ENCODE assay signal across 35 cellular contexts in the genomic region with DNA sequence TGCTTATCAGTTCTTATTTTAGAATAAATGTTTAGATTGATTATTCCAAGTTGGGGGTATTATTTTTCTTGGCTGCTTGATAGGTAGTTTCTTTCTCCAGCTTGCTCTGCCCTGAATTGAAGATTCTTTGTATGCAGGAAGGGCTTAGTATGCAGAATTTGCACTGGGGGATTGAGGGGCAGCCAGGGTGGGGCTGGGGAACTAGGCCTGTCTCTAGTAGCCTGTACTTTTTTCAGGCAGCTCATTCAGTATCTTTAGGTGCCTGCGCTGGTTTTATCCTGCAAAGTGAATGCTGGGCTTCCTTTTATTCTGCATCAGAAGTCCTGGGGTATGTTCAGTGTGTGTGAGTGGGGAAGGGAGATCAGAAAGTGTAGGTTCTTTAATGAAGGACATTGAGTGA.
"Had no signal": no experiment of that assay in that cellular context is flagged by ENCODE, and none has a peak within 500 bp of the region (broad histone marks: within the 10 kb centered on the region; RNA-seq: fewer than 3 reads in every experiment).

No MANE protein-coding gene starts in this region.

- H3K27ac ChIP-seq: cardiac muscle cell, colonic mucosa, PC-9, RWPE1, VCaP had no signal

- H3K4me3 Mint-ChIP-seq: activated CD4-positive, alpha-beta memory T cell treated with anti-CD3 and anti-CD28 coated beads, Interleukin-2, amount 10 ng/mL, durations not matched to agents 7 days and 5 days; activated CD8-positive, alpha-beta memory T cell treated with anti-CD3 and anti-CD28 coated beads, Interleukin-2, amount 10 ng/mL, durations not matched to agents 7 days and 5 days; activated naive CD4-positive, alpha-beta T cell treated with anti-CD3 and anti-CD28 coated beads, Interleukin-2, amount 10 ng/mL, durations not matched to agents 7 days and 5 days; activated naive CD8-positive, alpha-beta T cell; central memory CD8-positive, alpha-beta T cell had no signal

- H3K36me3 ChIP-seq: cardiac muscle cell, colonic mucosa, MG63 had no signal

- ATAC-seq: activated CD8-positive, alpha-beta memory T cell treated with anti-CD3 and anti-CD28 coated beads, Interleukin-2, amount 10 ng/mL, durations not matched to agents 7 days and 5 days had no signal

- H3K27me3 ChIP-seq: cardiac muscle cell, colonic mucosa, MG63 had no signal

- H3K4me2 ChIP-seq: PC-9 had no signal

- H3K9me3 Mint-ChIP-seq: activated naive CD4-positive, alpha-beta T cell treated with anti-CD3 and anti-CD28 coated beads, Interleukin-2, amount 10 ng/mL, durations not matched to agents 7 days and 5 days; central memory CD8-positive, alpha-beta T cell had no signal

- DNase-seq: activated CD4-positive, alpha-beta memory T cell treated with anti-CD3 and anti-CD28 coated beads, Interleukin-2, amount 10 ng/mL, durations not matched to agents 7 days and 5 days; activated CD4-positive, alpha-beta T cell treated with anti-CD3 and anti-CD28 coated beads for 1 hour; activated CD4-positive, alpha-beta T cell treated with anti-CD3 and anti-CD28 coated beads for 48 hours; activated CD4-positive, CD25-positive, alpha-beta regulatory T cell; activated CD8-positive, alpha-beta memory T cell treated with anti-CD3 and anti-CD28 coated beads for 24 hours; activated CD8-positive, alpha-beta memory T cell treated with anti-CD3 and anti-CD28 coated beads, Interleukin-2, amount 10 ng/mL, durations not matched to agents 7 days and 5 days; activated CD8-positive, alpha-beta memory T cell treated with anti-CD3 and anti-CD28 coated beads, Interleukin-2, amount 50 U/mL, for 48 hours; activated effector memory CD4-positive, alpha-beta T cell treated with Interleukin-2 at 50 U/mL for 16 hours; activated naive CD4-positive, alpha-beta T cell treated with anti-CD3 and anti-CD28 coated beads, Interleukin-2, amount 10 ng/mL, durations not matched to agents 7 days and 5 days; activated T-cell treated with anti-CD3 and anti-CD28 coated beads, Interleukin-2, amount 50 U/mL, for 48 hours; amniotic stem cell; aorta; colonic mucosa; MG63; NCI-H1048; NCI-H1436 treated with DMSO at 0.1 percent for 48 hours; NCI-H1694 treated with DMSO at 0.1 percent for 48 hours; NCI-H2029 treated with DMSO at 0.1 percent for 48 hours; NCI-H2107; NCI-H2171; NCI-H510A; NCI-H526; NCI-H748 treated with DMSO at 0.1 percent for 48 hours; NK-92 treated with Interleukin-12 subunit alpha and Interleukin-12 subunit beta, amount 100 ng/mL, for 24 hours; PC-9; Right ventricle myocardium superior; SW 1271; T-helper 1 cell; T-helper 2 cell; T-helper 9 cell had no signal

- H3K4me1 Mint-ChIP-seq: activated CD4-positive, alpha-beta memory T cell treated with anti-CD3 and anti-CD28 coated beads, Interleukin-2, amount 10 ng/mL, durations not matched to agents 7 days and 5 days; activated CD8-positive, alpha-beta memory T cell treated with anti-CD3 and anti-CD28 coated beads, Interleukin-2, amount 10 ng/mL, durations not matched to agents 7 days and 5 days; activated naive CD4-positive, alpha-beta T cell treated with anti-CD3 and anti-CD28 coated beads, Interleukin-2, amount 10 ng/mL, durations not matched to agents 7 days and 5 days had no signal

- H3K27ac Mint-ChIP-seq: activated CD4-positive, alpha-beta memory T cell treated with anti-CD3 and anti-CD28 coated beads, Interleukin-2, amount 10 ng/mL, durations not matched to agents 7 days and 5 days; activated CD8-positive, alpha-beta memory T cell treated with anti-CD3 and anti-CD28 coated beads, Interleukin-2, amount 10 ng/mL, durations not matched to agents 7 days and 5 days; activated naive CD4-positive, alpha-beta T cell treated with anti-CD3 and anti-CD28 coated beads, Interleukin-2, amount 10 ng/mL, durations not matched to agents 7 days and 5 days; activated naive CD8-positive, alpha-beta T cell had no signal

- H3K9me3 ChIP-seq: colonic mucosa had no signal

- H3K4me3 ChIP-seq: cardiac muscle cell, colonic mucosa, MG63, PC-9 had no signal

- H3K36me3 Mint-ChIP-seq: activated naive CD4-positive, alpha-beta T cell treated with anti-CD3 and anti-CD28 coated beads, Interleukin-2, amount 10 ng/mL, durations not matched to agents 7 days and 5 days; activated naive CD8-positive, alpha-beta T cell had no signal

- H2AFZ ChIP-seq: PC-9 had no signal

- H3K4me1 ChIP-seq: colonic mucosa had no signal
